In genomic region chr15:20368974-20369373, GRCh38 we compare ENCODE assay signal across 32 cellular contexts.
"Had no signal": no experiment of that assay in that cellular context is flagged by ENCODE, and none has a peak within 500 bp of the region (broad histone marks: within the 10 kb centered on the region; RNA-seq: fewer than 3 reads in every experiment).

No MANE protein-coding gene starts in this region.

- H3K9ac ChIP-seq: SK-N-SH had no signal

- H3K27me3 ChIP-seq: adrenal gland, SJSA1 had no signal

- H3K9me3 ChIP-seq: adrenal gland, body of pancreas, MG63, SJSA1, SK-N-SH had no signal

- H3K36me3 ChIP-seq: adrenal gland, MG63, SJSA1 had no signal

- H3K36me3 Mint-ChIP-seq: activated naive CD4-positive, alpha-beta T cell treated with anti-CD3 and anti-CD28 coated beads, Interleukin-2, amount 50 U/mL, for 24 hours had no signal

- ATAC-seq: body of pancreas, Panc1 had no signal

- H3K9me3 Mint-ChIP-seq: activated CD4-positive, alpha-beta memory T cell treated with anti-CD3 and anti-CD28 coated beads, Interleukin-2, amount 10 ng/mL, durations not matched to agents 7 days and 5 days; activated naive CD4-positive, alpha-beta T cell treated with anti-CD3 and anti-CD28 coated beads, Interleukin-2, amount 50 U/mL, for 24 hours; activated T-cell treated with anti-CD3 and anti-CD28 coated beads, Interleukin-2, amount 50 U/mL, for 24 hours; activated T-helper 2 cell treated with anti-CD3 and anti-CD28 coated beads, Interferon-gamma antibody, Interleukin-2, Interleukin-4, amounts not matched to agents 10 μg/mL and 5 μg/mL and 100 μg/mL, durations not matched to agents 14 hours and 24 hours and 36 hours; T-helper 1 cell treated with Interleukin-12 subunit alpha and Interleukin-12 subunit beta and Interleukin-4 antibody, amounts not matched to agents 30 μg/mL and 1 μg/mL, for 36 hours; T-helper 2 cell treated with Interferon-gamma antibody and Interleukin-4, amounts not matched to agents 5 μg/mL and 100 μg/mL, for 36 hours had no signal

- FAIRE-seq: bronchial epithelial cell had no signal

- H3K4me3 ChIP-seq: adrenal gland, body of pancreas, MG63, SJSA1 had no signal

- H3K4me3 Mint-ChIP-seq: activated CD4-positive, alpha-beta memory T cell treated with anti-CD3 and anti-CD28 coated beads, Interleukin-2, amount 10 ng/mL, durations not matched to agents 7 days and 5 days; activated naive CD4-positive, alpha-beta T cell treated with anti-CD3 and anti-CD28 coated beads, Interleukin-2, amount 50 U/mL, for 24 hours; activated T-cell treated with anti-CD3 and anti-CD28 coated beads, Interleukin-2, amount 50 U/mL, for 24 hours; T-helper 1 cell treated with Interleukin-12 subunit alpha and Interleukin-12 subunit beta and Interleukin-4 antibody, amounts not matched to agents 30 μg/mL and 1 μg/mL, for 36 hours; T-helper 2 cell treated with Interferon-gamma antibody and Interleukin-4, amounts not matched to agents 5 μg/mL and 100 μg/mL, for 36 hours had no signal

- H3K27ac Mint-ChIP-seq: activated CD4-positive, alpha-beta memory T cell treated with anti-CD3 and anti-CD28 coated beads, Interleukin-2, amount 10 ng/mL, durations not matched to agents 7 days and 5 days; activated naive CD4-positive, alpha-beta T cell treated with anti-CD3 and anti-CD28 coated beads, Interleukin-2, amount 50 U/mL, for 24 hours; activated T-cell treated with anti-CD3 and anti-CD28 coated beads, Interleukin-2, amount 50 U/mL, for 24 hours; activated T-helper 2 cell treated with anti-CD3 and anti-CD28 coated beads, Interferon-gamma antibody, Interleukin-2, Interleukin-4, amounts not matched to agents 10 μg/mL and 5 μg/mL and 100 μg/mL, durations not matched to agents 14 hours and 24 hours and 36 hours; T-helper 1 cell treated with Interleukin-12 subunit alpha and Interleukin-12 subunit beta and Interleukin-4 antibody, amounts not matched to agents 30 μg/mL and 1 μg/mL, for 36 hours; T-helper 2 cell treated with Interferon-gamma antibody and Interleukin-4, amounts not matched to agents 5 μg/mL and 100 μg/mL, for 36 hours had no signal

- H3K4me1 Mint-ChIP-seq: activated CD4-positive, alpha-beta memory T cell treated with anti-CD3 and anti-CD28 coated beads, Interleukin-2, amount 10 ng/mL, durations not matched to agents 7 days and 5 days; activated naive CD4-positive, alpha-beta T cell treated with anti-CD3 and anti-CD28 coated beads, Interleukin-2, amount 50 U/mL, for 24 hours had no signal

- H3K27me3 Mint-ChIP-seq: activated CD4-positive, alpha-beta memory T cell treated with anti-CD3 and anti-CD28 coated beads, Interleukin-2, amount 10 ng/mL, durations not matched to agents 7 days and 5 days; activated naive CD4-positive, alpha-beta T cell treated with anti-CD3 and anti-CD28 coated beads, Interleukin-2, amount 50 U/mL, for 24 hours; activated T-cell treated with anti-CD3 and anti-CD28 coated beads, Interleukin-2, amount 50 U/mL, for 24 hours had no signal

- DNase-seq: activated CD4-positive, alpha-beta memory T cell treated with anti-CD3 and anti-CD28 coated beads, Interleukin-2, amount 10 ng/mL, durations not matched to agents 7 days and 5 days; activated CD4-positive, alpha-beta T cell treated with anti-CD3 and anti-CD28 coated beads for 1 hour; activated CD4-positive, alpha-beta T cell treated with anti-CD3 and anti-CD28 coated beads for 48 hours; activated CD4-positive, CD25-positive, alpha-beta regulatory T cell; activated CD8-positive, alpha-beta memory T cell treated with anti-CD3 and anti-CD28 coated beads for 24 hours; activated gamma-delta T cell; activated naive CD4-positive, alpha-beta T cell treated with Interleukin-2 at 50 U/mL for 16 hours; activated T-cell treated with anti-CD3 and anti-CD28 coated beads, Interleukin-2, amount 50 U/mL, for 24 hours; adrenal gland; body of pancreas; caudate nucleus; cerebellar nuclear complex; Kasumi-1; KG1; MG63; NCI-H1092; NCI-H1436 treated with DMSO at 0.1 percent for 48 hours; NCI-H1694 treated with DMSO at 0.1 percent for 48 hours; NCI-H2029; NCI-H345; NCI-H524 treated with DMSO at 0.1 percent for 48 hours; RPMI8226; SHP77 treated with DMSO at 0.1 percent for 48 hours; SK-N-SH had no signal

- H3K4me1 ChIP-seq: adrenal gland, body of pancreas, SJSA1 had no signal

- H3K27ac ChIP-seq: adrenal gland, body of pancreas, SJSA1, VCaP had no signal
